ENCODE assay signal across 8 cellular contexts in the genomic region with DNA sequence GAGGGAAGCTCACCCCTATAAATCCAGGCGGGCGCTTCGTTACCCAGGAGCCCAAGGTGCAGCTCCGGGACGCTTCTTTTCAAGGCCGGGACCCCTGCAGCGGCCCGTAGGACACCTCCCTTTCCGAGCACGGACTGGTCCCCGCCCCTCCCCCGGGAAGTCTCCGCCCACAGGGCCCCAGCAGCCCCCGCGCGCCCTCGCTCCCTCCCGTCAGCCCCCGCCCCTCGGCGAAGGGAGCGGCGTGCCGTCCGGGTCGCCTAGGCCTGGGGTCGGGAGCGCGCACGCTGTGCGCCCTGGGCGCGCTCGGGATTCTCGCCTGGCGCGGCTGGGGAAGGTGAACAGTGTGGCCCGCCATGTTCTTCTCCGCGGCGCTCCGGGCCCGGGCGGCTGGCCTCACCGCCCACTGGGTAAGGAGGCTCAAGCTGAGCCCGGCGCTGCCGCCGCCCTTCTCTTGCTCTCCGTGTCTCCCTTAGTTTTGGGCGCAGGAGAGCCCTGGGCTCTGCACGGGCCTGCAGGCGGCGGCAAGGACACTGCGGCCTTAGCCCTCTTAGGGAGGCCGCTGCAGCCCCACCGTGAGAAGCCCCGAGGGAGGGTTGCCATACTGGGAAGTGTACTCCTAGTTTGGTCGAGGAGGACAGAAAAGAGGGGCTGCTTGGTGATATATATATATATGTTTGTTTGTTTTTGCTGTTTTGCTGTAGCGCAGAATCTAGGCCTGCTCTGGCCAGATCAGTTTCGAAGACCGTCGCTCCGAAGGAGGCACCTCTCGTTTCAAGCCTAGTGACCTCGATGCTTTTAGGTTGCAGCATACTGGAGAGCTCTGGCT. TPM values are rescaled to one million over a fixed set of nuclear protein-coding genes. Genes with fewer than 3 reads are reported as not detected.
DNase-seq lines count a peak whose midpoint lies in the region; ATAC-seq and TF ChIP-seq lines count a peak whose summit lies in the region.

A gene (plus strand): TSS at position 309 of the 826 bp plus-strand sequence. CDS start 45 bp downstream, at position 354.

- no peak for TF ChIP-seq CTCF in left lung (IDR thresholded peaks at IDR 0.05)

- H3K4me1 Mint-ChIP-seq in dendritic cell treated with granulocyte-macrophage colony-stimulating factor and Interleukin-4, amounts not matched to agents 40 ng/mL and 50 ng/mL, for 4 days (ENCODE audit: low read depth), result peaks cover 35% of the 10 kb centered on the region

- H3K4me3 Mint-ChIP-seq in dendritic cell treated with granulocyte-macrophage colony-stimulating factor and Interleukin-4, amounts not matched to agents 40 ng/mL and 50 ng/mL, for 4 days, result peak within 1 kb of the TSS; percentile 84

- ATAC-seq in GM19438 (IDR thresholded peaks at IDR 0.05; ENCODE audit: low read depth, unreplicated experiment), result peak; percentile 92
- peak; percentile 94 for ATAC-seq in HG03571 (IDR thresholded peaks at IDR 0.05; ENCODE audit: unreplicated experiment)
- peak; percentile 98 for ATAC-seq in left lung

- peak; percentile 98 for DNase-seq in CD1c-positive myeloid dendritic cell (ENCODE audit: extremely low spot score)
- DNase-seq in NCI-H774 (lab: John Stamatoyannopoulos, UW), result peak; percentile 95
- peak; percentile 95 to 96 for DNase-seq in activated CD4-positive, alpha-beta T cell treated with anti-CD3 and anti-CD28 coated beads, Interleukin-2, amount 50 U/mL, for 4 hours
- peak; percentile 98 to 100 for DNase-seq in left lung
- peak; percentile 97 for DNase-seq in stimulated activated CD4-positive, alpha-beta T cell treated with anti-CD3 and anti-CD28 coated beads, Interleukin-2, amount 100 ng/mL, for 4 hours (ENCODE audit: low read depth)

- peak within 1 kb of the TSS; percentile 94 for H3K27ac Mint-ChIP-seq in dendritic cell treated with granulocyte-macrophage colony-stimulating factor and Interleukin-4, amounts not matched to agents 40 ng/mL and 50 ng/mL, for 4 days

- peak within 1 kb of the TSS; percentile 65 to 84 for H3K4me3 ChIP-seq in left lung

- peaks cover 58% of the 10 kb centered on the region for H3K36me3 Mint-ChIP-seq in dendritic cell treated with granulocyte-macrophage colony-stimulating factor and Interleukin-4, amounts not matched to agents 40 ng/mL and 50 ng/mL, for 4 days (ENCODE audit: low read depth)

- intact Hi-C loops in dendritic cell treated with granulocyte-macrophage colony-stimulating factor and Interleukin-4, amounts not matched to agents 40 ng/mL and 50 ng/mL, for 4 days (cut with micrococcal nuclease), result loop anchor here (1.0 to 2.0 kb wide), 3 partner anchors 18 to 34 kb away; a partner anchor contains a TSS
- intact Hi-C loops in left lung (cut with DNase I), result no loop called here

- H3K9me3 Mint-ChIP-seq in dendritic cell treated with granulocyte-macrophage colony-stimulating factor and Interleukin-4, amounts not matched to agents 40 ng/mL and 50 ng/mL, for 4 days, result no peaks in the 10 kb centered on the region

- H3K27me3 Mint-ChIP-seq in dendritic cell treated with granulocyte-macrophage colony-stimulating factor and Interleukin-4, amounts not matched to agents 40 ng/mL and 50 ng/mL, for 4 days, result no peaks in the 10 kb centered on the region

- H3K27ac ChIP-seq in left lung, result peak within 1 kb of the TSS; percentile 99

- H3K9me3 ChIP-seq in left lung, result no peaks in the 10 kb centered on the region

- peaks cover 31 to 51% of the 10 kb centered on the region in 2 donors for H3K4me1 ChIP-seq in left lung

- H3K36me3 ChIP-seq in left lung, result no peaks in the 10 kb centered on the region

- no peaks in the 10 kb centered on the region for H3K27me3 ChIP-seq in left lung

RNA-seq across cellular contexts. Expression of the gene that starts here (rescaled TPM):
- 100 to 1,000 TPM; 108 to 138 TPM for total RNA-seq in left lung

Comparison
In these comparisons a context has a peak if more than half of its experiments do, and no peak if none do; other contexts are left out.
1. Peak in every context shown above with its lines: DNase-seq, ATAC-seq, H3K4me3 ChIP-seq and H3K27ac ChIP-seq.